Comparison of ENCODE assay signal across 1 cellular context in genomic region chr2:240926516-240927389, GRCh38.
TF ChIP-seq lines count a peak whose summit lies in the region.

No MANE protein-coding gene starts in this region.

TF ChIP-seq in K562, 482 proteins besides CTCF, POLR2A, EP300 and RAD21:
- TF ChIP-seq PRDM10 (IDR thresholded peaks at IDR 0.05; ENCODE audit: partially characterized antibody) = no peak
- no peak for TF ChIP-seq HDAC6 (IDR thresholded peaks at IDR 0.05; ENCODE audit: low read depth, low read length)
- TF ChIP-seq EWSR1 (IDR thresholded peaks at IDR 0.05; ENCODE audit: borderline replicate concordance, low read depth, partially characterized antibody) = no peak
- no peak for TF ChIP-seq HDAC3 (IDR thresholded peaks at IDR 0.05; ENCODE audit: borderline replicate concordance, partially characterized antibody)
- TF ChIP-seq SAP30 (IDR thresholded peaks at IDR 0.05; ENCODE audit: borderline replicate concordance, insufficient read depth, low read depth, low read length, poor library complexity, severe bottlenecking) = no peak
- TF ChIP-seq GATAD2B (IDR thresholded peaks at IDR 0.05; ENCODE audit: borderline replicate concordance) = no peak
- TF ChIP-seq LEF1 (IDR thresholded peaks at IDR 0.05) = no peak
- TF ChIP-seq NR2F6 (CRISPR knock-in tag; IDR thresholded peaks at IDR 0.05) = no peak
- no peak for TF ChIP-seq ZNF239 (CRISPR knock-in tag; IDR thresholded peaks at IDR 0.05)
- TF ChIP-seq U2AF2 (optimal IDR thresholded peaks at IDR 0.05; ENCODE audit: low read depth, low read length) = no peak
- TF ChIP-seq RFX7 (CRISPR knock-in tag; IDR thresholded peaks at IDR 0.05) = no peak
- no peak for TF ChIP-seq RREB1 (CRISPR knock-in tag; IDR thresholded peaks at IDR 0.05)
- no peak for TF ChIP-seq USF2 (CRISPR knock-in tag; IDR thresholded peaks at IDR 0.05)
- TF ChIP-seq RBM39 (optimal IDR thresholded peaks at IDR 0.05; ENCODE audit: low read depth, low read length) = no peak
- TF ChIP-seq ARHGAP35 (IDR thresholded peaks at IDR 0.05; ENCODE audit: partially characterized antibody) = no peak
- no peak for TF ChIP-seq SMC3 (conservative IDR thresholded peaks at IDR 0.05; ENCODE audit: insufficient read depth, low read depth, low read length)
- no peak for TF ChIP-seq ELK3 (CRISPR knock-in tag; IDR thresholded peaks at IDR 0.05)
- no peak for TF ChIP-seq SREBF1 (IDR thresholded peaks at IDR 0.05; ENCODE audit: borderline replicate concordance, low read depth, low read length)
- no peak for TF ChIP-seq ZNF444 (CRISPR knock-in tag; IDR thresholded peaks at IDR 0.05)
- no peak for TF ChIP-seq MBD1 (CRISPR knock-in tag; IDR thresholded peaks at IDR 0.05)
TF ChIP-seq in K562: peak in this region for 0.
